In genomic region chr5:141512390-141513020, GRCh38 we compare ENCODE assay signal across 9 cellular contexts. TPM values are rescaled to one million over a fixed set of nuclear protein-coding genes. Genes with fewer than 3 reads are reported as not detected.
DNase-seq lines count a peak whose midpoint lies in the region; ATAC-seq, FAIRE-seq and TF ChIP-seq lines count a peak whose summit lies in the region.
"Had no signal": no experiment of that assay in that cellular context is flagged by ENCODE, and none has a peak within 500 bp of the region (broad histone marks: within the 10 kb centered on the region; RNA-seq: fewer than 3 reads in every experiment).

No MANE protein-coding gene starts in this region.

- H3K27ac ChIP-seq in heart left ventricle (peak overlapping the region in 11 of 12 donors; percentile 79 to 96 (median 91)), upper lobe of right lung (peak overlapping the region; percentile 76)

- H3K4me1 Mint-ChIP-seq in activated naive CD8-positive, alpha-beta T cell treated with anti-CD3 and anti-CD28 coated beads for 36 hours, result peaks cover 36% of the 10 kb centered on the region
- H3K4me1 Mint-ChIP-seq in progenitor cell of endocrine pancreas (ENCODE audit: low read depth), result peaks cover 16% of the 10 kb centered on the region

- H3K4me1 ChIP-seq in heart left ventricle, result peaks cover 14 to 85% (median 69%) of the 10 kb centered on the region in 12 donors
- peaks cover 43% of the 10 kb centered on the region for H3K4me1 ChIP-seq in upper lobe of right lung

- peak overlapping the region; percentile 73 for H3K4me3 Mint-ChIP-seq in activated naive CD8-positive, alpha-beta T cell treated with anti-CD3 and anti-CD28 coated beads for 36 hours
- peak overlapping the region; percentile 93 for H3K4me3 Mint-ChIP-seq in progenitor cell of endocrine pancreas (ENCODE audit: low read depth)

- intact Hi-C loops in heart left ventricle (cut with DNase I), result loop anchor here in 6 of 10 donors (5.0 kb wide), 3 partner anchors 35 to 90 kb away; partner anchors contain the start of genes PCDHGC3 (in 5 of the 6) and PCDHGA11 (in 1 of the 6)
- intact Hi-C loops in upper lobe of right lung (cut with DNase I), result no loop called here

- in situ Hi-C loops in SK-MEL-5 (cut with HindIII; ENCODE audit: low pct_unique_long_range_greater_than_20kb, low sequenced_read_pairs), result no loop called here

- H3K27me3 ChIP-seq in heart left ventricle (no peaks in the 10 kb centered on the region), upper lobe of right lung (no peaks in the 10 kb centered on the region)

- no peaks in the 10 kb centered on the region for H3K27me3 Mint-ChIP-seq in activated naive CD8-positive, alpha-beta T cell treated with anti-CD3 and anti-CD28 coated beads for 36 hours
- H3K27me3 Mint-ChIP-seq in progenitor cell of endocrine pancreas, result no peaks in the 10 kb centered on the region

- peak; percentile 72 to 91 (median 85) for TF ChIP-seq CTCF in heart left ventricle (IDR thresholded peaks at IDR 0.05)
- TF ChIP-seq CTCF in progenitor cell of endocrine pancreas (IDR thresholded peaks at IDR 0.05; ENCODE audit: unreplicated experiment), result peak; percentile 94
- TF ChIP-seq CTCF in upper lobe of right lung (IDR thresholded peaks at IDR 0.05), result peak; percentile 85

- no peaks in the 10 kb centered on the region for H3K9me3 Mint-ChIP-seq in activated naive CD8-positive, alpha-beta T cell treated with anti-CD3 and anti-CD28 coated beads for 36 hours
- no peaks in the 10 kb centered on the region for H3K9me3 Mint-ChIP-seq in progenitor cell of endocrine pancreas (ENCODE audit: low read depth)

- H3K9me3 ChIP-seq in heart left ventricle (no peaks in the 10 kb centered on the region), upper lobe of right lung (no peaks in the 10 kb centered on the region)

- DNase-seq in D341Med (ENCODE audit: low spot score), result peak; percentile 58
- peak; percentile 72 for DNase-seq in SK-MEL-5 (ENCODE audit: low read depth, low spot score)
- DNase-seq in activated naive CD8-positive, alpha-beta T cell treated with anti-CD3 and anti-CD28 coated beads for 36 hours, result peak; percentile 79
- DNase-seq in heart left ventricle, result peak; percentile 78 to 89 (median 83)
- DNase-seq in progenitor cell of endocrine pancreas (ENCODE audit: low spot score, unreplicated experiment), result peak; percentile 87
- peak; percentile 91 for DNase-seq in upper lobe of right lung
- no peak for DNase-seq in H54 (ENCODE audit: insufficient read length, low spot score)

- H3K4me3 ChIP-seq in heart left ventricle (peak overlapping the region; percentile 33 to 67 (median 60)), upper lobe of right lung (peak overlapping the region; percentile 56)

- ATAC-seq in HG03159 (IDR thresholded peaks at IDR 0.05; ENCODE audit: unreplicated experiment) (peak; percentile 29), heart left ventricle (peak; percentile 4 to 25 (median 10)), upper lobe of right lung (peak; percentile 73)

- H3K27ac Mint-ChIP-seq in activated naive CD8-positive, alpha-beta T cell treated with anti-CD3 and anti-CD28 coated beads for 36 hours, result peak overlapping the region; percentile 67
- peak overlapping the region; percentile 88 for H3K27ac Mint-ChIP-seq in progenitor cell of endocrine pancreas

- FAIRE-seq in H54 (lab: Jason Lieb, UNC), result no peak
- FAIRE-seq: colon had no signal

- H3K36me3 Mint-ChIP-seq in activated naive CD8-positive, alpha-beta T cell treated with anti-CD3 and anti-CD28 coated beads for 36 hours, result peaks cover 26% of the 10 kb centered on the region
- peaks cover 11% of the 10 kb centered on the region for H3K36me3 Mint-ChIP-seq in progenitor cell of endocrine pancreas (ENCODE audit: insufficient read depth)

- WGBS in heart left ventricle, 4 donors, result 9 to 32% (median 25%) methylated on average over 30 to 32 of the region's 32 CpGs

- H3K36me3 ChIP-seq in heart left ventricle (peaks cover 0 to 51% (median 38%) of the 10 kb centered on the region in 9 donors), upper lobe of right lung (peaks cover 26% of the 10 kb centered on the region)

- TF ChIP-seq POLR2A in heart left ventricle (IDR thresholded peaks at IDR 0.05), result no peak
- TF ChIP-seq POLR2A in H54 (IDR thresholded peaks at IDR 0.05; ENCODE audit: low read depth, low read length), result no peak

RNA-seq across cellular contexts. Expression of gene PCDHGC5, which starts 23.6 kb away (rescaled TPM):
- 0.05 and 0.19 TPM in 2 replicates for total RNA-seq in SK-MEL-5 (2014; rRNA removed; shearing (Covaris generic))
- polyA plus RNA-seq in SK-MEL-5 (2015; cell fraction: cytosol; rRNA removed), result 0.13 TPM in 1 of 2 replicates, not detected in the other
- not detected in 2 replicates for polyA plus RNA-seq in SK-MEL-5 (2015; cell fraction: nucleus; rRNA removed)
- total RNA-seq in activated naive CD8-positive, alpha-beta T cell treated with anti-CD3 and anti-CD28 coated beads for 36 hours, result not detected
- total RNA-seq in heart left ventricle, result 1 to 10 TPM; 1.5 to 5.4 (median 3.0) TPM
- polyA plus RNA-seq in heart left ventricle, result 1 to 10 TPM in 1 of 2 donors, under 1 TPM in 1; 0.72 to 5.4 TPM
- 1.2 and 1.3 TPM in 2 replicates for total RNA-seq in progenitor cell of endocrine pancreas
- total RNA-seq in upper lobe of right lung, result 1.4 TPM

RNA-seq across cellular contexts. Expression of gene PCDHGC4, which starts 27.7 kb away (rescaled TPM):
- 0.11 TPM in 1 of 2 replicates, not detected in the other for total RNA-seq in SK-MEL-5 (2014; rRNA removed; shearing (Covaris generic))
- polyA plus RNA-seq in SK-MEL-5 (2015; cell fraction: cytosol; rRNA removed), result not detected in 2 replicates
- polyA plus RNA-seq in SK-MEL-5 (2015; cell fraction: nucleus; rRNA removed), result 0.26 TPM in 1 of 2 replicates, not detected in the other
- not detected for total RNA-seq in activated naive CD8-positive, alpha-beta T cell treated with anti-CD3 and anti-CD28 coated beads for 36 hours
- 10 to 100 TPM in 1 of 9 donors, 1 to 10 TPM in 8; 1.7 to 10.4 (median 2.9) TPM for total RNA-seq in heart left ventricle
- polyA plus RNA-seq in heart left ventricle, result 1 to 10 TPM in 1 of 2 donors, under 1 TPM in 1; 0.39 to 4.2 TPM
- 3.0 and 3.8 TPM in 2 replicates for total RNA-seq in progenitor cell of endocrine pancreas
- 1.8 TPM for total RNA-seq in upper lobe of right lung

RNA-seq across cellular contexts. Expression of gene PCDHGC3, which starts 36.7 kb away (rescaled TPM):
- total RNA-seq in SK-MEL-5 (2014; rRNA removed; shearing (Covaris generic)), result 9.8 and 12.5 TPM in 2 replicates
- 26.9 and 36.1 TPM in 2 replicates for polyA plus RNA-seq in SK-MEL-5 (2015; cell fraction: cytosol; rRNA removed)
- polyA plus RNA-seq in SK-MEL-5 (2015; cell fraction: nucleus; rRNA removed), result 0.19 and 4.5 TPM in 2 replicates
- under 1 TPM in 1 of 2 experiments, not detected in 1; 0.33 TPM for total RNA-seq in activated naive CD8-positive, alpha-beta T cell treated with anti-CD3 and anti-CD28 coated beads for 36 hours
- total RNA-seq in heart left ventricle, result 10 to 100 TPM; 12.3 to 32.5 (median 18.4) TPM
- 10 to 100 TPM; 23.3 to 34.8 TPM for polyA plus RNA-seq in heart left ventricle
- 25.8 and 29.7 TPM in 2 replicates for total RNA-seq in progenitor cell of endocrine pancreas
- total RNA-seq in upper lobe of right lung, result 109 TPM

Comparison
In these comparisons a context has a peak if more than half of its experiments do, and no peak if none do; other contexts are left out.
1. ATAC-seq: peak in every context shown above with its lines; median percentile 73 in upper lobe of right lung; 29 in HG03159; 10 in heart left ventricle.